In the genomic region with DNA sequence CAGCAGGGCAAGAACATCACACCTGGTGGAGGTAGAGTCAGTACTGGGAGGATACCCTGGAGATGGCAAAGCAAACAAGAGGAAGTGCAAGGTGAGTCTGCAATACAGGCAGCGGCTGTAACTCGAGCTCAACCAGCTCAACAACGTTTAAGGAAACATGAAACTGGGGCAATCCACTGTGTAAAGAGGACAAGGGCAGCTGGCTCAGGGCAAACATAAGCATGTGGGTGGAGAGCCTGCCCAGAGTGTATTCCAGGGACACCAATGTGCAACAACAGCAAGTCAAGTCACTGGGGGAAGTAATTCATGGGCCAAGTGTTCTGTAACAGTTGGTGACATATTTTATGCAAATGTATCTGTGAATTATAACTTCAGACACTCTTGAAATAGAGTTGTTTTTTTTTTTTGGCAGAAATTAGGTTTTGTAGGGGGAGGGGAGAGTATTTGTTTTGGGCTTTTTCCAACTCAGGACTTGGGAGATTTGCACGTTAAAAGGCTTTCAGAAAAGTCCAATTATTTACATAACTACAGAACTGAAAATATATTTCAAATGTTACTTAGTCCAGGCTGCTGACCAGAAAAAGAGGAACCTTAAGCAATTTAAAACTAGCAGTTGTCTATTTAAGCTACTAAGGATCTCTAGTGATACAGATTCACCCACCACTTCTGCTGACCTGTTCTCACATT, we compare ENCODE assay signal across 8 cellular contexts. TPM values are rescaled to one million over a fixed set of nuclear protein-coding genes. Genes with fewer than 3 reads are reported as not detected.
DNase-seq lines count a peak whose midpoint lies in the region; ATAC-seq, FAIRE-seq and TF ChIP-seq lines count a peak whose summit lies in the region.

No MANE protein-coding gene starts in this region.

- H3K9ac ChIP-seq in MM.1S (ENCODE audit: low read length): no peak overlapping the region
- H3K9ac ChIP-seq in H1 (replicated peaks in 1 of 4; ENCODE audit: extremely low read depth in 1 of 4, low read depth in 3 of 4, low read length in 3 of 4): no peak overlapping the region; a peak in 1 of 7 replicates

- DNase-seq in MM.1S: peak; percentile 21
- DNase-seq in NCI-H748 treated with DMSO at 0.1 percent for 48 hours (lab: John Stamatoyannopoulos, UW): peak; percentile 93
- no peak for DNase-seq in H1 (ENCODE audit: low read depth in 1 of 2, low spot score in 2 of 2)
- DNase-seq in gastrocnemius medialis: peak; percentile 17 to 52
- DNase-seq in superior temporal gyrus (ENCODE audit: extremely low spot score): no peak
- no peak for DNase-seq in stimulated activated CD8-positive, alpha-beta memory T cell treated with anti-CD3 and anti-CD28 coated beads, Interleukin-4, amount 100 ng/mL, for 48 hours

- no peaks in the 10 kb centered on the region for H3K4me1 ChIP-seq in MM.1S (ENCODE audit: low read length)
- H3K4me1 ChIP-seq in H1 (replicated peaks in 1 of 4; ENCODE audit: control insufficient read depth in 3 of 4, insufficient read depth in 4 of 4, low read length in 3 of 4): peaks cover 0 to 21% (median 9%) of the 10 kb centered on the region in 4 experiments; a peak in 5 of 7 replicates
- H3K4me1 ChIP-seq in gastrocnemius medialis: peaks cover 0 to 11% of the 10 kb centered on the region in 2 donors

- H3K27me3 ChIP-seq in MM.1S (replicated peaks; ENCODE audit: insufficient read depth, low read length) (no peaks in the 10 kb centered on the region), H1 (replicated peaks in 1 of 4; ENCODE audit: control insufficient read depth in 3 of 4, extremely low read depth in 1 of 4, insufficient read depth in 3 of 4, low read length in 3 of 4) (no peaks in the 10 kb centered on the region), gastrocnemius medialis (no peaks in the 10 kb centered on the region)

- H3K36me3 ChIP-seq in MM.1S (replicated peaks; ENCODE audit: insufficient read depth, low read length) (no peaks in the 10 kb centered on the region), H1 (ENCODE audit: control insufficient read depth in 2 of 4, insufficient read depth in 4 of 4, low read length in 3 of 4) (no peaks in the 10 kb centered on the region; a peak in 1 of 8 replicates), gastrocnemius medialis (no peaks in the 10 kb centered on the region)

- H2BK5ac ChIP-seq in H1 (ENCODE audit: low read depth, low read length): peak overlapping the region; percentile 57; the same call in 1 of the 2 replicates

- H3K14ac ChIP-seq in H1 (ENCODE audit: insufficient read length): no peak overlapping the region

- H3K9me2 ChIP-seq in MM.1S (replicated peaks; ENCODE audit: insufficient read depth, low read length): no peaks in the 10 kb centered on the region

- no peak overlapping the region for H3K4me3 ChIP-seq in MM.1S (ENCODE audit: low read length)
- H3K4me3 ChIP-seq in H1 (ENCODE audit: extremely low read depth in 1 of 4, insufficient read depth in 2 of 4, low read depth in 3 of 4, low read length in 4 of 4): peak overlapping the region in 1 of 4 experiments; percentile 16; a peak in 1 of 8 replicates
- no peak overlapping the region for H3K4me3 ChIP-seq in gastrocnemius medialis

- intact Hi-C loops in gastrocnemius medialis (cut with DNase I; ENCODE audit: low total_unique reads): no loop called here

- no peaks in the 10 kb centered on the region for H3F3A ChIP-seq in MM.1S (ENCODE audit: insufficient read depth, low read length)

- no peak overlapping the region; the same call in 1 of the 2 replicates for H2BK20ac ChIP-seq in H1 (ENCODE audit: low read length)

- H3K4ac ChIP-seq in H1 (replicated peaks; ENCODE audit: insufficient read length, low read depth, low read length): no peak overlapping the region

- TF ChIP-seq RAD21 in H1 (IDR thresholded peaks at IDR 0.05 in 1 of 2, conservative IDR thresholded peaks at IDR 0.05 in 1 of 2; ENCODE audit: low read depth in 2 of 2, low read length in 2 of 2): peak in 1 of 2 experiments; percentile 5; a peak in 1 of 4 replicates

- H4K5ac ChIP-seq in H1 (ENCODE audit: insufficient read length, low read depth, low read length): no peak overlapping the region

- H2BK120ac ChIP-seq in H1 (replicated peaks; ENCODE audit: low read depth, low read length): no peak overlapping the region

- H3K23ac ChIP-seq in H1 (ENCODE audit: insufficient read length): no peak overlapping the region

- H2AFZ ChIP-seq in MM.1S (ENCODE audit: low read length) (no peak overlapping the region), H1 (ENCODE audit: low read length) (no peak overlapping the region)

- FAIRE-seq in H1 (lab: Jason Lieb, UNC): peak; percentile 73

- TF ChIP-seq CTCF in MM.1S (IDR thresholded peaks at IDR 0.05; ENCODE audit: low read length) (no peak), H1 (IDR thresholded peaks at IDR 0.05; ENCODE audit: control extremely low read depth in 1 of 3, insufficient read depth in 1 of 3, low read depth in 1 of 3, low read length in 3 of 3) (no peak), gastrocnemius medialis (IDR thresholded peaks at IDR 0.05 in 4 of 5, conservative IDR thresholded peaks at IDR 0.05 in 1 of 5) (no peak)

- in situ Hi-C loops in gastrocnemius medialis (cut with MboI; ENCODE audit: low sequenced_read_pairs in 4 of 4): no loop called here

- CTCF ChIA-PET in H1 (lab: Charles Lee; ENCODE audit: partially characterized antibody): interaction anchor here (0.7 to 1.6 kb wide), 5 partner anchors 10 to 54 kb away, joined by 3 to 8 read pairs (median 3); no protein-coding TSS in a partner anchor

- no peaks in the 10 kb centered on the region for H3K9me3 ChIP-seq in MM.1S (replicated peaks; ENCODE audit: insufficient read depth, low read length)
- H3K9me3 ChIP-seq in H1 (ENCODE audit: insufficient read depth in 2 of 2, low read depth in 1 of 2, low read length in 1 of 2): no peaks in the 10 kb centered on the region; a peak in 1 of 4 replicates
- H3K9me3 ChIP-seq in gastrocnemius medialis: no peaks in the 10 kb centered on the region

- no peak overlapping the region for H4K8ac ChIP-seq in H1 (ENCODE audit: extremely low read depth, insufficient read depth, low read length)

- peaks cover 3% of the 10 kb centered on the region for H3K79me1 ChIP-seq in H1 (ENCODE audit: low read depth, low read length)

- WGBS in H1 (ENCODE audit: extremely low coverage in 1 of 2, insufficient coverage in 1 of 2, insufficient read length in 1 of 2, insufficient replicate concordance in 2 of 2, low coverage in 1 of 2, low lambda C conversion rate in 2 of 2, missing lambda C conversion rate in 1 of 2), 2 experiments: 20% methylated on average over 4 of the region's 4 CpGs; no CpG with 5 or more reads in 1 of the 2 experiments

- ATAC-seq in gastrocnemius medialis (peak; percentile 94), HG03439 (IDR thresholded peaks at IDR 0.05; ENCODE audit: unreplicated experiment) (no peak), HG02885 (IDR thresholded peaks at IDR 0.05; ENCODE audit: poor library complexity, unreplicated experiment) (no peak)

- peak overlapping the region; percentile 12; the same call in 1 of the 2 replicates for H3K18ac ChIP-seq in H1 (ENCODE audit: extremely low read depth, low read length)

- peak overlapping the region; percentile 23 for H4K91ac ChIP-seq in H1 (replicated peaks; ENCODE audit: insufficient read length, low read length)

- H3K4me2 ChIP-seq in MM.1S (ENCODE audit: low read depth, low read length) (0 out of 2 replicates have a peak overlapping the region, but pooled peaks have one; percentile 0), H1 (ENCODE audit: insufficient read depth in 1 of 2, low read depth in 2 of 2, low read length in 2 of 2) (peak overlapping the region; percentile 31 to 48; a peak in 3 of 4 replicates)

- POLR2A ChIA-PET in H1 (lab: Charles Lee; ENCODE audit: partially characterized antibody): interaction anchor here (0.6 to 1.1 kb wide), 3 partner anchors 9 to 471 kb away, joined by 3 read pairs; no protein-coding TSS in a partner anchor

- peak overlapping the region; percentile 4; the same call in 1 of the 2 replicates for H2BK12ac ChIP-seq in H1 (ENCODE audit: low read depth, low read length)

- no peaks in the 10 kb centered on the region for H3K23me2 ChIP-seq in H1 (ENCODE audit: low read depth, low read length)

- H2BK15ac ChIP-seq in H1 (ENCODE audit: low read length): no peak overlapping the region

- TF ChIP-seq POLR2A in H1 (IDR thresholded peaks at IDR 0.05; ENCODE audit: control extremely low read depth in 1 of 2, low read depth in 2 of 2, low read length in 2 of 2) (no peak), gastrocnemius medialis (IDR thresholded peaks at IDR 0.05) (no peak)

- TF ChIP-seq EP300 in H1 (IDR thresholded peaks at IDR 0.05; ENCODE audit: borderline replicate concordance in 1 of 2, low read depth in 2 of 2, low read length in 2 of 2): no peak

- peak overlapping the region; percentile 47; the same call in 1 of the 2 replicates for H3K27ac ChIP-seq in MM.1S (ENCODE audit: low read length)
- H3K27ac ChIP-seq in H1 (ENCODE audit: low read depth, low read length): peak overlapping the region; percentile 77; the same call in 1 of the 2 replicates
- no peak overlapping the region for H3K27ac ChIP-seq in gastrocnemius medialis

- no peaks in the 10 kb centered on the region for H4K20me1 ChIP-seq in MM.1S (ENCODE audit: insufficient read depth, low read length)
- no peaks in the 10 kb centered on the region for H4K20me1 ChIP-seq in H1 (replicated peaks in 1 of 2; ENCODE audit: control insufficient read depth in 1 of 2, insufficient read depth in 2 of 2, low read length in 2 of 2)

- H3K79me2 ChIP-seq in MM.1S (ENCODE audit: low read length) (no peaks in the 10 kb centered on the region), H1 (ENCODE audit: control insufficient read depth in 1 of 2, insufficient read depth in 2 of 2, low read length in 2 of 2) (peaks cover 0 to 63% of the 10 kb centered on the region in 2 experiments; a peak in 3 of 4 replicates)

- H3K56ac ChIP-seq in H1 (replicated peaks; ENCODE audit: insufficient read length, low read depth, low read length): no peak overlapping the region

- no peak overlapping the region for H2AK5ac ChIP-seq in H1 (ENCODE audit: low read depth, low read length)

TF ChIP-seq in H1, 55 proteins besides CTCF, POLR2A, EP300 and RAD21 (continues in another document):
- TF ChIP-seq RBBP5 (IDR thresholded peaks at IDR 0.05; ENCODE audit: borderline replicate concordance, low read depth, low read length) (0 out of 2 replicates have a peak, but pooled peaks have one; percentile 30), MAFK (IDR thresholded peaks at IDR 0.05; ENCODE audit: low read depth, low read length) (no peak), ASH2L (IDR thresholded peaks at IDR 0.05; ENCODE audit: low read length) (peak; percentile 55)

RNA-seq across cellular contexts. Expression of gene NRXN1, which starts 18.7 kb away (rescaled TPM):
- total RNA-seq in H1 (2021; fragmentation: NEBNext Ultra II Directional; extraction: Animal tissue kit (Norgen Biotek cat#: 25700)): 18.8 and 20.2 TPM in 2 replicates
- polyA plus RNA-seq in H1 (2011; rRNA removed): 9.9 and 12.3 TPM in 2 replicates
- 12.6 TPM for polyA plus RNA-seq in H1 (2011; cell fraction: cytosol; rRNA removed)
- 26.7 TPM for polyA plus RNA-seq in H1 (2011; cell fraction: nucleus; rRNA removed)
- polyA plus RNA-seq in H1 (2012, experiment 1 of 2): 9.4 to 20.3 TPM (median 12.6 TPM) in 4 replicates
- 1.4 TPM for polyA plus RNA-seq in H1 (2012, experiment 2 of 2)
- polyA plus RNA-seq in H1 (2013, experiment 1 of 2): 21.0 TPM
- 16.5 TPM for polyA plus RNA-seq in H1 (2013, experiment 2 of 2)
- polyA minus RNA-seq in H1 (2011; rRNA and poly(A)+ RNA removed): 113 and 158 TPM in 2 replicates
- polyA minus RNA-seq in H1 (2011; cell fraction: cytosol; rRNA and poly(A)+ RNA removed): 27.0 TPM
- 313 TPM for polyA minus RNA-seq in H1 (2011; cell fraction: nucleus; rRNA and poly(A)+ RNA removed)
- 1 to 10 TPM in 1 of 4 donors, under 1 TPM in 2, not detected in 1; 0.31 to 1.3 (median 0.62) TPM for total RNA-seq in gastrocnemius medialis

Comparison
In these comparisons a context has a peak if more than half of its experiments do, and no peak if none do; other contexts are left out.
1. DNase-seq: peak in MM.1S (single experiment), NCI-H748 treated with DMSO at 0.1 percent for 48 hours (single experiment) and gastrocnemius medialis (2 of 2); none in H1 (0 of 2), superior temporal gyrus (single experiment) and stimulated activated CD8-positive, alpha-beta memory T cell treated with anti-CD3 and anti-CD28 coated beads, Interleukin-4, amount 100 ng/mL, for 48 hours (single experiment).
2. H3K27ac ChIP-seq: peak in MM.1S (single experiment) and H1 (single experiment); none in gastrocnemius medialis (0 of 4).
3. ATAC-seq: peak in gastrocnemius medialis (2 of 2); none in HG03439 (single experiment) and HG02885 (single experiment).